Comparison of ENCODE assay signal across 1 cellular context in genomic region chr1:20727746-20728316, GRCh38.
TF ChIP-seq lines count a peak whose summit lies in the region.

No MANE protein-coding gene starts in this region.

TF ChIP-seq in HepG2, 621 proteins besides CTCF, POLR2A, EP300 and RAD21 (continues in another document):
- TF ChIP-seq POLR2AphosphoS5 (IDR thresholded peaks at IDR 0.05; ENCODE audit: low read depth, low read length) (no peak), GATAD2A (CRISPR knock-in tag; IDR thresholded peaks at IDR 0.05) (no peak), STAG1 (CRISPR knock-in tag; IDR thresholded peaks at IDR 0.05) (peak; percentile 20; the same call in 1 of the 2 replicates), ZBTB34 (CRISPR knock-in tag; IDR thresholded peaks at IDR 0.05) (no peak), BATF2 (CRISPR knock-in tag; IDR thresholded peaks at IDR 0.05) (no peak), FOXO1 (CRISPR knock-in tag; IDR thresholded peaks at IDR 0.05) (no peak), MTF1 (CRISPR knock-in tag; IDR thresholded peaks at IDR 0.05) (no peak), ZNF513 (CRISPR knock-in tag; conservative IDR thresholded peaks at IDR 0.05) (no peak), RNF2 (conservative IDR thresholded peaks at IDR 0.05; ENCODE audit: low read depth) (no peak), KLF13 (CRISPR knock-in tag; IDR thresholded peaks at IDR 0.05) (no peak), ERF (CRISPR knock-in tag; IDR thresholded peaks at IDR 0.05) (no peak), SNAPC2 (CRISPR knock-in tag; IDR thresholded peaks at IDR 0.05) (no peak), RXRA (CRISPR knock-in tag; IDR thresholded peaks at IDR 0.05) (no peak), POGK (CRISPR knock-in tag; conservative IDR thresholded peaks at IDR 0.05) (peak; percentile 92), ELF1 (CRISPR knock-in tag; IDR thresholded peaks at IDR 0.05) (no peak), RBFOX2 (IDR thresholded peaks at IDR 0.05; ENCODE audit: low read depth, low read length) (no peak), ZBTB39 (CRISPR knock-in tag; IDR thresholded peaks at IDR 0.05) (no peak), ZBTB2 (CRISPR knock-in tag; IDR thresholded peaks at IDR 0.05; ENCODE audit: low read depth) (no peak), KDM1A (CRISPR knock-in tag; IDR thresholded peaks at IDR 0.05) (no peak), KAT7 (CRISPR knock-in tag; IDR thresholded peaks at IDR 0.05; ENCODE audit: borderline replicate concordance) (no peak), ZNF224 (CRISPR knock-in tag; IDR thresholded peaks at IDR 0.05) (no peak), ZNF687 (CRISPR knock-in tag; IDR thresholded peaks at IDR 0.05) (peak; percentile 27; the same call in 1 of the 2 replicates), MYC (CRISPR knock-in tag; IDR thresholded peaks at IDR 0.05; ENCODE audit: borderline replicate concordance) (no peak), SOX13 (IDR thresholded peaks at IDR 0.05) (no peak), SOX13 (CRISPR knock-in tag; conservative IDR thresholded peaks at IDR 0.05 in 1 of 2, IDR thresholded peaks at IDR 0.05 in 1 of 2) (no peak), TRAFD1 (CRISPR knock-in tag; IDR thresholded peaks at IDR 0.05; ENCODE audit: borderline replicate concordance) (no peak), SRSF4 (IDR thresholded peaks at IDR 0.05; ENCODE audit: low read depth, low read length, poor library complexity, severe bottlenecking) (no peak), ZBTB40 (IDR thresholded peaks at IDR 0.05) (no peak), ZBTB40 (CRISPR knock-in tag; IDR thresholded peaks at IDR 0.05) (no peak), SNRNP70 (IDR thresholded peaks at IDR 0.05; ENCODE audit: low read depth, low read length) (no peak)
